ENCODE assay signal across 8 cellular contexts in genomic region chr9:17225407-17225806, GRCh38.
"Had no signal": no experiment of that assay in that cellular context is flagged by ENCODE, and none has a peak within 500 bp of the region (broad histone marks: within the 10 kb centered on the region; RNA-seq: fewer than 3 reads in every experiment).

No MANE protein-coding gene starts in this region.

- FAIRE-seq: HepG2, HTR-8/SVneo, K562 had no signal

- ATAC-seq: HepG2, K562 had no signal

- H3K4me3 ChIP-seq: K562 had no signal

- H3K4me2 ChIP-seq: KMS-11 had no signal

- DNase-seq: IMR-90, KBM-7, KG1 had no signal

- H3K27ac ChIP-seq: HL-60, KMS-11 had no signal

- H3K9ac ChIP-seq: KMS-11 had no signal
